28 cellular contexts compared by ENCODE assay signal in the genomic region with DNA sequence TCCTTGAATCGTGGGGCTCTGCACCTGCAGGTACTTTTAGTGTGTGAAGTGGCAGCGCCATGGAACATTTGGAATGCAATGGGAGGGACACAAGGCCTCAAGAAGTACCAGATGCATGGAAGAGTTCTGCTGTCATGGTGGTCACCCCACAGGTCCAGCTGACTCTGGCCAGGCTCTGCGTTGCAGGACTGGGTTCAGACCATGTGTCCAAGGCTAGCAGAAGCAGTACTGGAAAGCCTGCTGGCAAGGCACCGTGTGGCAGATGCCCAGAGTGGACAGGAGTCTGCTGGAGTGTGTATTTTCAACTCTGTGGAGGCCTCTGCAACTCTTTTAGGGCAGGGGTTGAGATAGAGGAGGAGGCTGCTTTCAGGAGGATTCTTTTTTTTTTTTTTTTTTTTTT. TPM values are rescaled to one million over a fixed set of nuclear protein-coding genes. Genes with fewer than 3 reads are reported as not detected.
"Had no signal": no experiment of that assay in that cellular context is flagged by ENCODE, and none has a peak within 500 bp of the region (broad histone marks: within the 10 kb centered on the region; RNA-seq: fewer than 3 reads in every experiment).

No MANE protein-coding gene starts in this region.

- H3K9me3 Mint-ChIP-seq: effector memory CD8-positive, alpha-beta T cell; immature natural killer cell; naive B cell; natural killer cell treated with Interleukin-12 subunit alpha and Interleukin-12 subunit beta and Interleukin-15 and Interleukin-18, amount 100 ng/mL, for 72 hours; neural crest cell; stimulated activated effector memory CD8-positive, alpha-beta T cell treated with anti-CD3 and anti-CD28 coated beads, Interleukin-12 subunit alpha, Interleukin-12 subunit beta, amount 100 ng/mL, for 72 hours had no signal

- H3K9me3 ChIP-seq: esophagus squamous epithelium, lower lobe of right lung, right atrium auricular region, sigmoid colon, stomach, thyroid gland, vagina had no signal

- H3K27ac ChIP-seq: coronary artery, esophagus squamous epithelium, lower lobe of right lung, parathyroid adenoma, right atrium auricular region, sigmoid colon, stomach, thyroid gland, vagina had no signal

- H3K4me3 ChIP-seq: coronary artery, esophagus squamous epithelium, lower lobe of right lung, right atrium auricular region, sigmoid colon, stomach, thyroid gland, vagina had no signal

- H3K4me3 Mint-ChIP-seq: effector memory CD8-positive, alpha-beta T cell; immature natural killer cell; naive B cell; natural killer cell treated with Interleukin-12 subunit alpha and Interleukin-12 subunit beta and Interleukin-15 and Interleukin-18, amount 100 ng/mL, for 72 hours; stimulated activated effector memory CD8-positive, alpha-beta T cell treated with anti-CD3 and anti-CD28 coated beads, Interleukin-12 subunit alpha, Interleukin-12 subunit beta, amount 100 ng/mL, for 72 hours had no signal

- H3K36me3 Mint-ChIP-seq: naive B cell; natural killer cell treated with Interleukin-12 subunit alpha and Interleukin-12 subunit beta and Interleukin-15 and Interleukin-18, amount 100 ng/mL, for 72 hours; stimulated activated effector memory CD8-positive, alpha-beta T cell treated with anti-CD3 and anti-CD28 coated beads, Interleukin-12 subunit alpha, Interleukin-12 subunit beta, amount 100 ng/mL, for 72 hours had no signal

- H3K36me3 ChIP-seq: esophagus squamous epithelium, lower lobe of right lung, right atrium auricular region, sigmoid colon, stomach, thyroid gland, vagina had no signal

- H3K9ac ChIP-seq: parathyroid adenoma had no signal

- H3K27me3 ChIP-seq: right atrium auricular region, sigmoid colon, stomach, thyroid gland, vagina had no signal

- H3K4me1 ChIP-seq: sigmoid colon, vagina had no signal

- DNase-seq: effector memory CD8-positive, alpha-beta T cell; erythroblast; esophagus squamous epithelium; foreskin melanocyte; hypothalamus; immature natural killer cell; islet precursor cell; lower lobe of right lung; naive B cell; sigmoid colon; stimulated activated CD4-positive, alpha-beta T cell treated with anti-CD3 and anti-CD28 coated beads, Interleukin-2, amount 100 ng/mL, for 24 hours; stimulated activated CD4-positive, alpha-beta T cell treated with anti-CD3 and anti-CD28 coated beads, Interleukin-4, amount 100 ng/mL, for 24 hours; stimulated activated naive CD4-positive, alpha-beta T cell treated with Interleukin-2 at 50 U/mL for 16 hours; stomach; thyroid gland; trophoblast cell had no signal

- H2AFZ ChIP-seq: parathyroid adenoma had no signal

- H3K27ac Mint-ChIP-seq: effector memory CD8-positive, alpha-beta T cell; immature natural killer cell; naive B cell; natural killer cell treated with Interleukin-12 subunit alpha and Interleukin-12 subunit beta and Interleukin-15 and Interleukin-18, amount 100 ng/mL, for 72 hours; stimulated activated effector memory CD8-positive, alpha-beta T cell treated with anti-CD3 and anti-CD28 coated beads, Interleukin-12 subunit alpha, Interleukin-12 subunit beta, amount 100 ng/mL, for 72 hours had no signal

RNA-seq across cellular contexts. Expression of gene SEZ6, which starts 39.2 kb away (rescaled TPM):
- total RNA-seq: dermis microvascular lymphatic vessel endothelial cell; esophagus squamous epithelium; lower lobe of right lung; natural killer cell treated with Interleukin-12 subunit alpha and Interleukin-12 subunit beta and Interleukin-15 and Interleukin-18, amount 100 ng/mL, for 72 hours; osteoblast; skeletal muscle tissue; subcutaneous adipose tissue; thyroid gland; ureter; vagina had no signal
